31 cellular contexts compared by ENCODE assay signal in genomic region chrX:120406638-120407037, GRCh38. TPM values are rescaled to one million over a fixed set of nuclear protein-coding genes. Genes with fewer than 3 reads are reported as not detected.
"Had no signal": no experiment of that assay in that cellular context is flagged by ENCODE, and none has a peak within 500 bp of the region (broad histone marks: within the 10 kb centered on the region; RNA-seq: fewer than 3 reads in every experiment).

No MANE protein-coding gene starts in this region.

- H3K9me3 ChIP-seq: ascending aorta, esophagus muscularis mucosa, gastrocnemius medialis, heart left ventricle had no signal

- H3K4me1 ChIP-seq: ascending aorta, esophagus muscularis mucosa, foreskin keratinocyte, gastrocnemius medialis, heart left ventricle had no signal

- H3K36me3 ChIP-seq: ascending aorta, brain microvascular endothelial cell, esophagus muscularis mucosa, gastrocnemius medialis, heart left ventricle, WERI-Rb-1 had no signal

- ATAC-seq: activated CD4-positive, CD25-positive, alpha-beta regulatory T cell treated with anti-CD3 and anti-CD28 coated beads, Interleukin-2, amount 50 U/mL, for 24 hours; activated CD8-positive, alpha-beta T cell treated with anti-CD3 and anti-CD28 coated beads for 36 hours; activated naive CD4-positive, alpha-beta T cell treated with anti-CD3 and anti-CD28 coated beads, Interleukin-2, amount 50 U/mL, for 72 hours; activated T-cell treated with anti-CD3 and anti-CD28 coated beads, Interleukin-2, amount 50 U/mL, for 4 hours; activated T-helper 17 cell treated with anti-CD3 and anti-CD28 coated beads, Interleukin-2, amount 50 U/mL, for 72 hours; effector memory CD8-positive, alpha-beta T cell; foreskin keratinocyte; heart left ventricle; T-helper 17 cell had no signal

- H3K27me3 ChIP-seq: ascending aorta, brain microvascular endothelial cell, esophagus muscularis mucosa, foreskin keratinocyte, gastrocnemius medialis, heart left ventricle had no signal

- DNase-seq: activated B cell treated with CpG ODN at 0.5 μM for 24 hours; activated CD4-positive, alpha-beta T cell treated with anti-CD3 and anti-CD28 coated beads for 48 hours; activated CD4-positive, alpha-beta T cell treated with anti-CD3 and anti-CD28 coated beads, Interleukin-2, amount 50 U/mL, for 1 hour; activated CD4-positive, alpha-beta T cell treated with anti-CD3 and anti-CD28 coated beads, Interleukin-2, amount 50 U/mL, for 48 hours; activated CD8-positive, alpha-beta memory T cell treated with anti-CD3 and anti-CD28 coated beads for 24 hours; activated CD8-positive, alpha-beta T cell treated with anti-CD3 and anti-CD28 coated beads for 36 hours; activated effector memory CD4-positive, alpha-beta T cell treated with Interleukin-2 at 50 U/mL for 16 hours; activated gamma-delta T cell treated with Interleukin-2 at 50 U/mL for 16 hours; activated naive CD4-positive, alpha-beta T cell treated with Interleukin-2 at 50 U/mL for 16 hours; activated naive CD8-positive, alpha-beta T cell treated with anti-CD3 and anti-CD28 coated beads, Interleukin-2, amount 10 ng/mL, durations not matched to agents 7 days and 5 days; activated T-cell treated with anti-CD3 and anti-CD28 coated beads, Interleukin-2, amount 50 U/mL, for 4 hours; brain microvascular endothelial cell; caudate nucleus; cortex of kidney; dermis blood vessel endothelial cell; effector CD4-positive, alpha-beta T cell; effector memory CD8-positive, alpha-beta T cell; erythroblast; foreskin keratinocyte; glutamatergic neuron; heart left ventricle; T-helper 17 cell; T1000; WERI-Rb-1 had no signal

- H3K4me3 ChIP-seq: ascending aorta, esophagus muscularis mucosa, gastrocnemius medialis, heart left ventricle had no signal

- H3K27ac ChIP-seq: ascending aorta, brain microvascular endothelial cell, esophagus muscularis mucosa, foreskin keratinocyte, gastrocnemius medialis, heart left ventricle, WERI-Rb-1 had no signal

RNA-seq across cellular contexts. Expression of gene ATP1B4, which starts 44.7 kb away (rescaled TPM):
- total RNA-seq: activated B cell treated with CpG ODN at 0.5 μM for 24 hours; activated CD8-positive, alpha-beta T cell treated with anti-CD3 and anti-CD28 coated beads for 36 hours; activated naive CD4-positive, alpha-beta T cell treated with anti-CD3 and anti-CD28 coated beads, Interleukin-2, amount 50 U/mL, for 72 hours; activated naive CD8-positive, alpha-beta T cell treated with anti-CD3 and anti-CD28 coated beads, Interleukin-2, amount 10 ng/mL, durations not matched to agents 7 days and 5 days; activated T-helper 17 cell treated with anti-CD3 and anti-CD28 coated beads, Interleukin-2, amount 50 U/mL, for 72 hours; ascending aorta; chondrocyte; dermis blood vessel endothelial cell; esophagus muscularis mucosa; foreskin keratinocyte; T-helper 17 cell had no signal
- polyA plus RNA-seq: foreskin keratinocyte had no signal
